ENCODE assay signal across 22 cellular contexts in the genomic region with DNA sequence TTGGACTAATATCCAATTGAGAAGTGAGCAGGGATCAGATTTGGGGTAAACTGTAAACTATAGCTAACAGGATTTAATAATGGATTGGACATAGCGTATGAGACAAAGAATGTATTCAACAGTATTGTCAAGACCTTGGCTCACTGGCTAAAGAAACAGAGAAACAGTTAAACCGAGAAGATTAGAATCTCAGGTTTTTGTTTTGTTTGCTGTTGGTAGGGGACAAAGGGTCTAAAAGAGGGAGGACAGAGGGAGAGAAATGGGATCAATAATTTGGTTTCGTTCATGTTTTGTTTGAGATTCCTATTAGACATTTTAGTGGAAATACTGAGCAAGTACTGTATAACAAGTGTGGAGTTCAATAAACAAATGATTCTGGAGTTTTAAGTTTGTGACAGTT. TPM values are rescaled to one million over a fixed set of nuclear protein-coding genes. Genes with fewer than 3 reads are reported as not detected.
"Had no signal": no experiment of that assay in that cellular context is flagged by ENCODE, and none has a peak within 500 bp of the region (broad histone marks: within the 10 kb centered on the region; RNA-seq: fewer than 3 reads in every experiment).

No MANE protein-coding gene starts in this region.

- H3K4me2 ChIP-seq: KMS-11 had no signal

- FAIRE-seq: K562 had no signal

- DNase-seq: Kasumi-1, MM.1S, NCI-H1092 treated with DMSO at 0.1 percent for 48 hours, NCI-H1436, NCI-H187, NCI-H2029, NCI-H2081 treated with DMSO at 0.1 percent for 48 hours, NCI-H2171, NCI-H226, NCI-H446, NCI-H510A, NCI-H524 treated with DMSO at 0.1 percent for 48 hours, NCI-H69, NCI-H774, Right ventricle myocardium superior, RPMI8226, SIG-M5 had no signal

- H3K27ac ChIP-seq: KMS-11, SJSA1, SK-N-MC had no signal

- H3K4me1 ChIP-seq: SJSA1 had no signal

- H3K36me3 ChIP-seq: SJSA1 had no signal

- H3K9ac ChIP-seq: KMS-11 had no signal

- H3K4me3 ChIP-seq: K562, SJSA1, SK-N-MC had no signal

- ATAC-seq: K562 had no signal

- H3K27me3 ChIP-seq: SJSA1 had no signal

- H3K9me3 ChIP-seq: SJSA1 had no signal

RNA-seq across cellular contexts. Expression of a gene that starts 28.6 kb away (rescaled TPM):
- total RNA-seq: Right ventricle myocardium superior had no signal
- polyA plus RNA-seq: IgD-negative memory B cell, K562 had no signal
